In the genomic region with DNA sequence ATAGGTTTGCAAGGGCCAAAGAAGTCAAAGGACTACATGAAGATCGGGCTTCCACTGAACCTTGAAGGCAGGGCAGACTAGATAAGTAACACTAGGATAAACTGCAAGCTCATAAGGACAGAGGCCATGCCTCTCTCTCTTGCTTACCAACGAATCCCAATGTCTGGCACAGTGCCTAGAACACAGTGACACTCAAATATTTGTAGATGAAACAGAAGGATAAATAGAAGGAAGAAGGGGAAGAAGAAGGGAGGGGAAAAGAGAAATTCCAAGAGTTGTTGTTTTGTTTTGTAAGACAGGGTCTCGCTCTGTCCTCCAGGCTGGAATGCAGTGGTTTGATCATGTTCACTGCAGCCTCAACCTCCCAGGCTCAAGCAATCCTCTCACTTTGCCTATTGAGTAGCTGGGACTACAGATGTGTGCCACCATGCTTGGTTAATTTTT, we compare ENCODE assay signal across 12 cellular contexts. TPM values are rescaled to one million over a fixed set of nuclear protein-coding genes. Genes with fewer than 3 reads are reported as not detected.
A peak's percentile ranks its signal among the peaks of the same experiment; 100 is the strongest.
DNase-seq lines count a peak whose midpoint lies in the region; ATAC-seq and TF ChIP-seq lines count a peak whose summit lies in the region.
"Had no signal": no experiment of that assay in that cellular context is flagged by ENCODE, and none has a peak within 500 bp of the region (broad histone marks: within the 10 kb centered on the region; RNA-seq: fewer than 3 reads in every experiment).

No MANE protein-coding gene starts in this region.

- H3K4me3 Mint-ChIP-seq in Caco-2 (ENCODE audit: unreplicated experiment) (peak overlapping the region; percentile 6), endodermal cell (no peak overlapping the region), nephron (no peak overlapping the region)
- no peak overlapping the region for H3K4me3 Mint-ChIP-seq in stimulated activated naive CD8-positive, alpha-beta T cell treated with anti-CD3 and anti-CD28 coated beads, Interleukin-15, amount 100 ng/mL, for 72 hours
- H3K4me3 Mint-ChIP-seq in activated T-cell treated with anti-CD3 and anti-CD28 coated beads, Interleukin-2, amount 50 U/mL, for 24 hours, result no peak overlapping the region
- H3K4me3 Mint-ChIP-seq: activated CD4-positive, alpha-beta memory T cell treated with anti-CD3 and anti-CD28 coated beads, Interleukin-2, amount 10 ng/mL, durations not matched to agents 7 days and 5 days; stimulated activated effector memory CD8-positive, alpha-beta T cell treated with anti-CD3 and anti-CD28 coated beads, Interleukin-12 subunit alpha, Interleukin-12 subunit beta, amount 100 ng/mL, for 72 hours had no signal

- no peak for ATAC-seq in stimulated activated naive CD8-positive, alpha-beta T cell treated with anti-CD3 and anti-CD28 coated beads, Interleukin-15, amount 100 ng/mL, for 72 hours
- ATAC-seq in HG03439 (IDR thresholded peaks at IDR 0.05; ENCODE audit: unreplicated experiment), result no peak
- ATAC-seq: stimulated activated effector memory CD8-positive, alpha-beta T cell treated with anti-CD3 and anti-CD28 coated beads, Interleukin-12 subunit alpha, Interleukin-12 subunit beta, amount 100 ng/mL, for 72 hours had no signal

- H3K4me1 ChIP-seq in Caco-2 (peaks cover 61% of the 10 kb centered on the region), endodermal cell (ENCODE audit: control insufficient read depth, insufficient read depth, low read length) (peaks cover 10% of the 10 kb centered on the region)

- H3K4me1 Mint-ChIP-seq in Caco-2 (ENCODE audit: low read depth, unreplicated experiment) (peaks cover 48% of the 10 kb centered on the region), endodermal cell (peaks cover 44% of the 10 kb centered on the region), nephron (peaks cover 5% of the 10 kb centered on the region)
- peaks cover 76% of the 10 kb centered on the region for H3K4me1 Mint-ChIP-seq in stimulated activated naive CD8-positive, alpha-beta T cell treated with anti-CD3 and anti-CD28 coated beads, Interleukin-15, amount 100 ng/mL, for 72 hours
- peaks cover 74% of the 10 kb centered on the region for H3K4me1 Mint-ChIP-seq in activated T-cell treated with anti-CD3 and anti-CD28 coated beads, Interleukin-2, amount 50 U/mL, for 24 hours (ENCODE audit: low read depth)

- BruUV-seq in Caco-2 (replicated peaks; lab: Mats Ljungman, UMichigan), result no TSS peak

- no peak for DNase-seq in Caco-2
- peak; percentile 63 for DNase-seq in NCI-H2029 treated with DMSO at 0.1 percent for 48 hours (lab: John Stamatoyannopoulos, UW)
- no peak for DNase-seq in endodermal cell
- no peak for DNase-seq in stimulated activated naive CD8-positive, alpha-beta T cell treated with anti-CD3 and anti-CD28 coated beads, Interleukin-15, amount 100 ng/mL, for 72 hours
- no peak for DNase-seq in activated T-cell treated with anti-CD3 and anti-CD28 coated beads, Interleukin-2, amount 50 U/mL, for 24 hours
- no peak for DNase-seq in stimulated activated naive CD4-positive, alpha-beta T cell treated with Interleukin-2 at 50 U/mL for 16 hours (lab: John Stamatoyannopoulos, UW)
- DNase-seq: activated CD4-positive, alpha-beta memory T cell treated with anti-CD3 and anti-CD28 coated beads, Interleukin-2, amount 10 ng/mL, durations not matched to agents 7 days and 5 days; NCI-H187 had no signal

- intact Hi-C loops in Caco-2 (cut with micrococcal nuclease; ENCODE audit: unreplicated experiment), result no loop called here

- no peaks in the 10 kb centered on the region for H3K27me3 ChIP-seq in Caco-2 (replicated peaks; ENCODE audit: control insufficient read depth, insufficient read depth, low read length)
- H3K27me3 ChIP-seq in endodermal cell (ENCODE audit: control insufficient read depth, insufficient read depth, low read length, poor library complexity, severe bottlenecking), result no peaks in the 10 kb centered on the region
- H3K27me3 ChIP-seq: neutrophil had no signal

- 71 to 90% methylated on average over 1 to 3 of the region's 3 CpGs for WGBS in endodermal cell (ENCODE audit: insufficient coverage in 1 of 2, insufficient read length in 1 of 2), 2 experiments

- POLR2A ChIA-PET in Caco-2 (lab: Charles Lee), result no interaction called here

- H3K27me3 Mint-ChIP-seq in Caco-2 (ENCODE audit: insufficient read depth, unreplicated experiment), result no peaks in the 10 kb centered on the region
- H3K27me3 Mint-ChIP-seq in endodermal cell (ENCODE audit: insufficient read depth), result no peaks in the 10 kb centered on the region
- H3K27me3 Mint-ChIP-seq in nephron (ENCODE audit: low read depth), result no peaks in the 10 kb centered on the region
- H3K27me3 Mint-ChIP-seq in stimulated activated naive CD8-positive, alpha-beta T cell treated with anti-CD3 and anti-CD28 coated beads, Interleukin-15, amount 100 ng/mL, for 72 hours, result no peaks in the 10 kb centered on the region
- H3K27me3 Mint-ChIP-seq in activated T-cell treated with anti-CD3 and anti-CD28 coated beads, Interleukin-2, amount 50 U/mL, for 24 hours, result no peaks in the 10 kb centered on the region
- H3K27me3 Mint-ChIP-seq: activated CD4-positive, alpha-beta memory T cell treated with anti-CD3 and anti-CD28 coated beads, Interleukin-2, amount 10 ng/mL, durations not matched to agents 7 days and 5 days had no signal

- no peak for TF ChIP-seq CTCF in Caco-2 (IDR thresholded peaks at IDR 0.05; ENCODE audit: insufficient read depth in 1 of 2, low read depth in 1 of 2, low read length in 1 of 2, severe bottlenecking in 1 of 2, unreplicated experiment in 1 of 2)
- no peak for TF ChIP-seq CTCF in endodermal cell (conservative IDR thresholded peaks at IDR 0.05)
- no peak for TF ChIP-seq CTCF in nephron (IDR thresholded peaks at IDR 0.05; ENCODE audit: unreplicated experiment in 3 of 3)

- H3K9me3 Mint-ChIP-seq in Caco-2 (ENCODE audit: unreplicated experiment) (no peaks in the 10 kb centered on the region), endodermal cell (no peaks in the 10 kb centered on the region), nephron (no peaks in the 10 kb centered on the region)
- H3K9me3 Mint-ChIP-seq in stimulated activated naive CD8-positive, alpha-beta T cell treated with anti-CD3 and anti-CD28 coated beads, Interleukin-15, amount 100 ng/mL, for 72 hours, result no peaks in the 10 kb centered on the region
- no peaks in the 10 kb centered on the region for H3K9me3 Mint-ChIP-seq in activated T-cell treated with anti-CD3 and anti-CD28 coated beads, Interleukin-2, amount 50 U/mL, for 24 hours
- H3K9me3 Mint-ChIP-seq: activated CD4-positive, alpha-beta memory T cell treated with anti-CD3 and anti-CD28 coated beads, Interleukin-2, amount 10 ng/mL, durations not matched to agents 7 days and 5 days; stimulated activated effector memory CD8-positive, alpha-beta T cell treated with anti-CD3 and anti-CD28 coated beads, Interleukin-12 subunit alpha, Interleukin-12 subunit beta, amount 100 ng/mL, for 72 hours had no signal

- no peak overlapping the region for H3K27ac ChIP-seq in endodermal cell (ENCODE audit: low read depth, low read length)
- H3K27ac ChIP-seq: neutrophil had no signal

- H3K36me3 Mint-ChIP-seq in Caco-2 (ENCODE audit: insufficient read depth, unreplicated experiment), result peaks cover 2% of the 10 kb centered on the region
- H3K36me3 Mint-ChIP-seq in endodermal cell (ENCODE audit: low read depth), result peaks cover 10% of the 10 kb centered on the region
- no peaks in the 10 kb centered on the region for H3K36me3 Mint-ChIP-seq in nephron (ENCODE audit: low read depth)
- H3K36me3 Mint-ChIP-seq in activated T-cell treated with anti-CD3 and anti-CD28 coated beads, Interleukin-2, amount 50 U/mL, for 24 hours (ENCODE audit: low read depth), result peaks cover 17% of the 10 kb centered on the region

- H3K9ac ChIP-seq in endodermal cell (ENCODE audit: extremely low read depth, low read length, poor library complexity, severe bottlenecking), result no peak overlapping the region

- H3K27ac Mint-ChIP-seq in Caco-2 (ENCODE audit: unreplicated experiment) (peak overlapping the region; percentile 24), endodermal cell (peak overlapping the region; percentile 23), nephron (peak overlapping the region; percentile 11 to 73 (median 53))
- no peak overlapping the region for H3K27ac Mint-ChIP-seq in stimulated activated naive CD8-positive, alpha-beta T cell treated with anti-CD3 and anti-CD28 coated beads, Interleukin-15, amount 100 ng/mL, for 72 hours
- no peak overlapping the region for H3K27ac Mint-ChIP-seq in activated T-cell treated with anti-CD3 and anti-CD28 coated beads, Interleukin-2, amount 50 U/mL, for 24 hours
- H3K27ac Mint-ChIP-seq: activated CD4-positive, alpha-beta memory T cell treated with anti-CD3 and anti-CD28 coated beads, Interleukin-2, amount 10 ng/mL, durations not matched to agents 7 days and 5 days; stimulated activated effector memory CD8-positive, alpha-beta T cell treated with anti-CD3 and anti-CD28 coated beads, Interleukin-12 subunit alpha, Interleukin-12 subunit beta, amount 100 ng/mL, for 72 hours had no signal

- CTCF ChIA-PET in Caco-2 (lab: Charles Lee), result interaction anchor here (0.5 to 0.9 kb wide), 2 partner anchors 23 to 27 kb away, joined by 3 read pairs; partner anchors contain the start of gene SIK3

- H3K4me3 ChIP-seq in Caco-2 (ENCODE audit: low read depth, low read length) (no peak overlapping the region), endodermal cell (ENCODE audit: low read length) (no peak overlapping the region)

- H3K36me3 ChIP-seq in Caco-2 (ENCODE audit: control insufficient read depth, insufficient read depth, low read length) (no peaks in the 10 kb centered on the region; the same call in 1 of the 2 replicates), endodermal cell (ENCODE audit: control insufficient read depth, insufficient read depth, low read length) (no peaks in the 10 kb centered on the region)
- H3K36me3 ChIP-seq: neutrophil had no signal

- H3K9me3 ChIP-seq in Caco-2 (no peaks in the 10 kb centered on the region), endodermal cell (ENCODE audit: control insufficient read depth, low read length) (no peaks in the 10 kb centered on the region)
- H3K9me3 ChIP-seq: neutrophil had no signal

RNA-seq across cellular contexts. Expression of gene SIK3, which starts 26.9 kb away (rescaled TPM):
- total RNA-seq in Caco-2 (2022), result 65.7 and 69.4 TPM in 2 replicates
- 10 to 100 TPM; 37.2 to 43.5 TPM for total RNA-seq in endodermal cell
- polyA plus RNA-seq in endodermal cell (2013, experiment 1 of 2), result 19.5 TPM
- polyA plus RNA-seq in endodermal cell (2013, experiment 2 of 2), result 19.3 TPM

Comparison
In these comparisons a context has a peak if more than half of its experiments do, and no peak if none do; other contexts are left out.
1. H3K27ac Mint-ChIP-seq: peak in Caco-2 (single experiment), endodermal cell (single experiment) and nephron (3 of 3); none in stimulated activated naive CD8-positive, alpha-beta T cell treated with anti-CD3 and anti-CD28 coated beads, Interleukin-15, amount 100 ng/mL, for 72 hours (0 of 2) and activated T-cell treated with anti-CD3 and anti-CD28 coated beads, Interleukin-2, amount 50 U/mL, for 24 hours (single experiment).